In genomic region chr2:174016447-174016846, GRCh38 we compare ENCODE assay signal across 1 cellular context.
TF ChIP-seq lines count a peak whose summit lies in the region.

No MANE protein-coding gene starts in this region.

TF ChIP-seq in GM23338, 12 proteins besides CTCF, POLR2A, EP300 and RAD21:
- TF ChIP-seq REST (IDR thresholded peaks at IDR 0.05; ENCODE audit: unreplicated experiment) (no peak), ZNF331 (CRISPR knock-in tag; IDR thresholded peaks at IDR 0.05; ENCODE audit: low read depth) (no peak), CREB1 (CRISPR knock-in tag; IDR thresholded peaks at IDR 0.05; ENCODE audit: low read depth) (no peak), POLR2AphosphoS5 (IDR thresholded peaks at IDR 0.05; ENCODE audit: low read depth) (no peak), ZNF114 (CRISPR knock-in tag; IDR thresholded peaks at IDR 0.05) (no peak), STAT1 (IDR thresholded peaks at IDR 0.05; ENCODE audit: unreplicated experiment) (no peak), ETS1 (IDR thresholded peaks at IDR 0.05) (no peak), ZNF462 (CRISPR knock-in tag; IDR thresholded peaks at IDR 0.05) (no peak), NANOG (IDR thresholded peaks at IDR 0.05; ENCODE audit: borderline replicate concordance) (no peak), EZH2 (IDR thresholded peaks at IDR 0.05; ENCODE audit: low read depth, unreplicated experiment) (no peak), EZH2phosphoT487 (IDR thresholded peaks at IDR 0.05; ENCODE audit: unreplicated experiment) (no peak), JUNB (IDR thresholded peaks at IDR 0.05; ENCODE audit: unreplicated experiment) (no peak)
